In the genomic region with DNA sequence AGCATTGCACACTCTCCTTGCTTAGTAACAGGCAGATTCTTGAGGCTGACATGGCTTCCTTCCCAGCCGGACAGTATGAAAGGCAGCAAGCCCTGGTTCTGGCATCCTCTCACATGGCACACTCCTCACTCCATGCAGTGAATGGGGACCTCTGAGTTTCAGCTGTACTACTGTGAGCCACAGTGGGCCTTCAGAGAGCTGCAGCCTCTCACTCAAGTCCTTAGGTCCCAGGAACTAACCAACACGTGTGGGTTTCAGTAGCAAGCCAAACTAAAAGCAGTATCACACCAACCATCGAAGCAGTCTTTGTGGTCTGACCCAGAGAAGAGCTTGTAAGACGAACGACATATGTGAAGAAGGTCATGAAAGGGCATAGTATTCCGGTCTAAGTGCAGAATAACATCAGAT, we compare ENCODE assay signal across 1 cellular context.
TF ChIP-seq lines count a peak whose summit lies in the region.

No MANE protein-coding gene starts in this region.

TF ChIP-seq in IMR-90, 13 proteins besides CTCF, POLR2A, EP300 and RAD21 (continued from another document):
- TF ChIP-seq, protein P1, sequence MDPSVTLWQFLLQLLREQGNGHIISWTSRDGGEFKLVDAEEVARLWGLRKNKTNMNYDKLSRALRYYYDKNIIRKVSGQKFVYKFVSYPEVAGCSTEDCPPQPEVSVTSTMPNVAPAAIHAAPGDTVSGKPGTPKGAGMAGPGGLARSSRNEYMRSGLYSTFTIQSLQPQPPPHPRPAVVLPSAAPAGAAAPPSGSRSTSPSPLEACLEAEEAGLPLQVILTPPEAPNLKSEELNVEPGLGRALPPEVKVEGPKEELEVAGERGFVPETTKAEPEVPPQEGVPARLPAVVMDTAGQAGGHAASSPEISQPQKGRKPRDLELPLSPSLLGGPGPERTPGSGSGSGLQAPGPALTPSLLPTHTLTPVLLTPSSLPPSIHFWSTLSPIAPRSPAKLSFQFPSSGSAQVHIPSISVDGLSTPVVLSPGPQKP (IDR thresholded peaks at IDR 0.05; ENCODE audit: borderline replicate concordance, low read depth, low read length) = no peak
- no peak for TF ChIP-seq MAFK (IDR thresholded peaks at IDR 0.05; ENCODE audit: low read depth, low read length)
- no peak for TF ChIP-seq SMC3 (IDR thresholded peaks at IDR 0.05; ENCODE audit: low read depth, low read length)
- no peak for TF ChIP-seq CEBPB (IDR thresholded peaks at IDR 0.05; ENCODE audit: low read depth, low read length)
- no peak for TF ChIP-seq NFE2L2 (IDR thresholded peaks at IDR 0.05; ENCODE audit: low read depth, low read length)
- no peak for TF ChIP-seq MAZ (IDR thresholded peaks at IDR 0.05; ENCODE audit: borderline replicate concordance, low read depth, low read length)
- no peak for TF ChIP-seq MXI1 (IDR thresholded peaks at IDR 0.05; ENCODE audit: borderline replicate concordance, low read depth, low read length)
- TF ChIP-seq CHD1 (IDR thresholded peaks at IDR 0.05; ENCODE audit: low read depth, low read length) = no peak
- TF ChIP-seq FOS (IDR thresholded peaks at IDR 0.05; ENCODE audit: low read depth, low read length) = no peak
- TF ChIP-seq BHLHE40 (IDR thresholded peaks at IDR 0.05; ENCODE audit: low read depth, low read length) = no peak
- TF ChIP-seq USF2 (IDR thresholded peaks at IDR 0.05; ENCODE audit: low read depth, low read length) = no peak
